In the genomic region with DNA sequence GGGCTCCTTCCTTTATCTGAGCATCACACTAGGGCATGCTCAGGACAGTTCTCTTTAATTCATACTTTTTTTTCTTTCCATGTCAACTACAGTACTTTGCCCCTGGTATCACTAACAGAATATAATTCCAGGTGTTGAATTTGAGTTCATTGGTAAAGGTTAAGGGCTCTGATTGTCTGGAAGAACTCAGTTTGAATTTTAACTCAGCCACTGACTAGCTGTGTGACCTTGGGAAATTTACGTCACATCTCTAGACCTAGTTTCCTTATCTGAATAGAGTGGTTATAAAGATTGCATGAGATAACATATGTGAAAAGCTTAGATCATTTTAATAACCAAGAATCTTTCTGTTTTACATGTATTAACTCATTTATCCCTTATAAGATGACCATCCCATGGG, we compare ENCODE assay signal across 1 cellular context.
TF ChIP-seq lines count a peak whose summit lies in the region.

No MANE protein-coding gene starts in this region.

TF ChIP-seq in GM23338, 12 proteins besides CTCF, POLR2A, EP300 and RAD21 (continued from another document):
- TF ChIP-seq, protein P1, sequence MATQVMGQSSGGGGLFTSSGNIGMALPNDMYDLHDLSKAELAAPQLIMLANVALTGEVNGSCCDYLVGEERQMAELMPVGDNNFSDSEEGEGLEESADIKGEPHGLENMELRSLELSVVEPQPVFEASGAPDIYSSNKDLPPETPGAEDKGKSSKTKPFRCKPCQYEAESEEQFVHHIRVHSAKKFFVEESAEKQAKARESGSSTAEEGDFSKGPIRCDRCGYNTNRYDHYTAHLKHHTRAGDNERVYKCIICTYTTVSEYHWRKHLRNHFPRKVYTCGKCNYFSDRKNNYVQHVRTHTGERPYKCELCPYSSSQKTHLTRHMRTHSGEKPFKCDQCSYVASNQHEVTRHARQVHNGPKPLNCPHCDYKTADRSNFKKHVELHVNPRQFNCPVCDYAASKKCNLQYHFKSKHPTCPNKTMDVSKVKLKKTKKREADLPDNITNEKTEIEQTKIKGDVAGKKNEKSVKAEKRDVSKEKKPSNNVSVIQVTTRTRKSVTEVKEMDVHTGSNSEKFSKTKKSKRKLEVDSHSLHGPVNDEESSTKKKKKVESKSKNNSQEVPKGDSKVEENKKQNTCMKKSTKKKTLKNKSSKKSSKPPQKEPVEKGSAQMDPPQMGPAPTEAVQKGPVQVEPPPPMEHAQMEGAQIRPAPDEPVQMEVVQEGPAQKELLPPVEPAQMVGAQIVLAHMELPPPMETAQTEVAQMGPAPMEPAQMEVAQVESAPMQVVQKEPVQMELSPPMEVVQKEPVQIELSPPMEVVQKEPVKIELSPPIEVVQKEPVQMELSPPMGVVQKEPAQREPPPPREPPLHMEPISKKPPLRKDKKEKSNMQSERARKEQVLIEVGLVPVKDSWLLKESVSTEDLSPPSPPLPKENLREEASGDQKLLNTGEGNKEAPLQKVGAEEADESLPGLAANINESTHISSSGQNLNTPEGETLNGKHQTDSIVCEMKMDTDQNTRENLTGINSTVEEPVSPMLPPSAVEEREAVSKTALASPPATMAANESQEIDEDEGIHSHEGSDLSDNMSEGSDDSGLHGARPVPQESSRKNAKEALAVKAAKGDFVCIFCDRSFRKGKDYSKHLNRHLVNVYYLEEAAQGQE (IDR thresholded peaks at IDR 0.05; ENCODE audit: unreplicated experiment), result no peak
- no peak for TF ChIP-seq STAT1 (IDR thresholded peaks at IDR 0.05; ENCODE audit: unreplicated experiment)
- no peak for TF ChIP-seq CREB1 (CRISPR knock-in tag; IDR thresholded peaks at IDR 0.05; ENCODE audit: low read depth)
- TF ChIP-seq EZH2 (IDR thresholded peaks at IDR 0.05; ENCODE audit: low read depth, unreplicated experiment), result no peak
- TF ChIP-seq POLR2AphosphoS5 (IDR thresholded peaks at IDR 0.05; ENCODE audit: low read depth), result no peak
- TF ChIP-seq JUNB (IDR thresholded peaks at IDR 0.05; ENCODE audit: unreplicated experiment), result no peak
